Comparison of ENCODE assay signal across 8 cellular contexts in genomic region chr19:43594710-43595604, GRCh38. TPM values are rescaled to one million over a fixed set of nuclear protein-coding genes. Genes with fewer than 3 reads are reported as not detected.
DNase-seq lines count a peak whose midpoint lies in the region; ATAC-seq and TF ChIP-seq lines count a peak whose summit lies in the region.

No MANE protein-coding gene starts in this region.

- peak overlapping the region; percentile 100 for H3K4me3 Mint-ChIP-seq in progenitor cell of endocrine pancreas (ENCODE audit: low read depth)

- H3K9me3 Mint-ChIP-seq in progenitor cell of endocrine pancreas (ENCODE audit: low read depth) = no peaks in the 10 kb centered on the region

- TF ChIP-seq CTCF in cardiac muscle cell (IDR thresholded peaks at IDR 0.05; ENCODE audit: low read depth, low read length) = peak; percentile 87
- peak; percentile 85 for TF ChIP-seq CTCF in progenitor cell of endocrine pancreas (IDR thresholded peaks at IDR 0.05; ENCODE audit: unreplicated experiment)

- peaks cover 16% of the 10 kb centered on the region for H3K36me3 Mint-ChIP-seq in progenitor cell of endocrine pancreas (ENCODE audit: insufficient read depth)

- H3K4me3 ChIP-seq in cardiac muscle cell (peak overlapping the region; percentile 52), urinary bladder (ENCODE audit: low read depth, low read length) (peak overlapping the region; percentile 53)

- peaks cover 26% of the 10 kb centered on the region for H3K4me1 Mint-ChIP-seq in progenitor cell of endocrine pancreas (ENCODE audit: low read depth)

- in situ Hi-C loops in G401 (cut with HindIII; ENCODE audit: low sequenced_read_pairs) = no loop called here

- H3K4me1 ChIP-seq in cardiac muscle cell (ENCODE audit: low read depth) (peaks cover 3% of the 10 kb centered on the region), urinary bladder (ENCODE audit: insufficient read depth) (no peaks in the 10 kb centered on the region)

- no peak for ATAC-seq in GM19397 (IDR thresholded peaks at IDR 0.05; ENCODE audit: unreplicated experiment)

- DNase-seq in G401 (ENCODE audit: low spot score) (peak; percentile 44), SK-N-DZ (ENCODE audit: low spot score) (peak; percentile 46), cardiac muscle cell (ENCODE audit: low read depth in 1 of 2, low spot score in 1 of 2) (peak; percentile 73 to 75), progenitor cell of endocrine pancreas (ENCODE audit: low spot score, unreplicated experiment) (peak; percentile 42)
- peak; percentile 79 for DNase-seq in activated naive CD4-positive, alpha-beta T cell treated with anti-CD3 and anti-CD28 coated beads, Interleukin-2, amount 50 U/mL, for 16 hours

- H3K27ac ChIP-seq in cardiac muscle cell = peak overlapping the region; percentile 85
- peak overlapping the region; percentile 39 for H3K27ac ChIP-seq in urinary bladder (ENCODE audit: low read depth)

- WGBS in urinary bladder = 2% methylated on average over 64 of the region's 64 CpGs

- H3K36me3 ChIP-seq in cardiac muscle cell (peaks cover 3% of the 10 kb centered on the region), urinary bladder (ENCODE audit: insufficient read depth) (peaks cover 5% of the 10 kb centered on the region)

- TF ChIP-seq RAD21 in Ishikawa (IDR thresholded peaks at IDR 0.05; ENCODE audit: low read depth) = peak; percentile 40; the same call in 1 of the 2 replicates

- TF ChIP-seq EP300 in Ishikawa (IDR thresholded peaks at IDR 0.05; ENCODE audit: borderline replicate concordance) = no peak

- H3K27me3 ChIP-seq in cardiac muscle cell = no peaks in the 10 kb centered on the region

- H3K27ac Mint-ChIP-seq in progenitor cell of endocrine pancreas = peak overlapping the region; percentile 100

- no peaks in the 10 kb centered on the region for H3K27me3 Mint-ChIP-seq in progenitor cell of endocrine pancreas

- no peaks in the 10 kb centered on the region for H3K9me3 ChIP-seq in cardiac muscle cell (ENCODE audit: low read depth)

TF ChIP-seq in Ishikawa, 13 proteins besides CTCF, POLR2A, EP300 and RAD21:
- TF ChIP-seq EGR1 (IDR thresholded peaks at IDR 0.05) = no peak
- TF ChIP-seq MAX (IDR thresholded peaks at IDR 0.05) = no peak
- TF ChIP-seq TAF1 (IDR thresholded peaks at IDR 0.05; ENCODE audit: low read depth) = no peak
- TF ChIP-seq TEAD4 (IDR thresholded peaks at IDR 0.05) = no peak
- no peak for TF ChIP-seq NFIC (IDR thresholded peaks at IDR 0.05)
- TF ChIP-seq ZBTB7A (IDR thresholded peaks at IDR 0.05; ENCODE audit: low read depth) = no peak
- no peak for TF ChIP-seq YY1 (IDR thresholded peaks at IDR 0.05; ENCODE audit: low read depth)
- TF ChIP-seq, protein P1, sequence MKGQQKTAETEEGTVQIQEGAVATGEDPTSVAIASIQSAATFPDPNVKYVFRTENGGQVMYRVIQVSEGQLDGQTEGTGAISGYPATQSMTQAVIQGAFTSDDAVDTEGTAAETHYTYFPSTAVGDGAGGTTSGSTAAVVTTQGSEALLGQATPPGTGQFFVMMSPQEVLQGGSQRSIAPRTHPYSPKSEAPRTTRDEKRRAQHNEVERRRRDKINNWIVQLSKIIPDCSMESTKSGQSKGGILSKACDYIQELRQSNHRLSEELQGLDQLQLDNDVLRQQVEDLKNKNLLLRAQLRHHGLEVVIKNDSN (IDR thresholded peaks at IDR 0.05) = no peak
- no peak for TF ChIP-seq CREB1 (IDR thresholded peaks at IDR 0.05; ENCODE audit: low read depth)

RNA-seq across cellular contexts. Expression of gene IRGQ, which starts 1.0 kb away (rescaled TPM):
- 43.1 and 63.5 TPM in 2 replicates for total RNA-seq in G401 (2014; rRNA removed; shearing (Covaris generic))
- 38.8 and 45.2 TPM in 2 replicates for polyA plus RNA-seq in SK-N-DZ (2014; cell fraction: cytosol; rRNA removed)
- 16.0 and 30.0 TPM in 2 replicates for polyA plus RNA-seq in SK-N-DZ (2014; cell fraction: nucleus; rRNA removed)
- 39.0 and 49.6 TPM in 2 replicates for total RNA-seq in cardiac muscle cell
- polyA plus RNA-seq in cardiac muscle cell = 21.1 and 22.4 TPM in 2 replicates
- 57.6 and 63.6 TPM in 2 replicates for total RNA-seq in progenitor cell of endocrine pancreas
- 26.2 TPM for total RNA-seq in urinary bladder
- polyA plus RNA-seq in urinary bladder = 5.9 TPM

RNA-seq across cellular contexts. Expression of gene ZNF576, which starts 1.4 kb away (rescaled TPM):
- total RNA-seq in G401 (2014; rRNA removed; shearing (Covaris generic)) = 6.9 and 15.4 TPM in 2 replicates
- polyA plus RNA-seq in SK-N-DZ (2014; cell fraction: cytosol; rRNA removed) = 18.7 and 19.9 TPM in 2 replicates
- polyA plus RNA-seq in SK-N-DZ (2014; cell fraction: nucleus; rRNA removed) = 5.5 and 12.1 TPM in 2 replicates
- total RNA-seq in cardiac muscle cell (12.5 and 12.6 TPM in 2 replicates), progenitor cell of endocrine pancreas (15.4 and 15.5 TPM in 2 replicates), urinary bladder (5.1 TPM)
- polyA plus RNA-seq in cardiac muscle cell (13.1 and 14.6 TPM in 2 replicates), urinary bladder (19.2 TPM)

RNA-seq across cellular contexts. Expression of gene SRRM5, which starts 16.9 kb away (rescaled TPM):
- total RNA-seq in G401 (2014; rRNA removed; shearing (Covaris generic)) = not detected in 2 replicates
- polyA plus RNA-seq in SK-N-DZ (2014; cell fraction: cytosol; rRNA removed) = 0.36 TPM in 1 of 2 replicates, not detected in the other
- polyA plus RNA-seq in SK-N-DZ (2014; cell fraction: nucleus; rRNA removed) = 0.67 and 1.2 TPM in 2 replicates
- total RNA-seq in cardiac muscle cell = 0.18 and 0.30 TPM in 2 replicates
- 0.50 TPM in 1 of 2 replicates, not detected in the other for polyA plus RNA-seq in cardiac muscle cell
- total RNA-seq in progenitor cell of endocrine pancreas = 0.64 and 0.79 TPM in 2 replicates
- total RNA-seq in urinary bladder = not detected
- polyA plus RNA-seq in urinary bladder = 0.23 TPM

RNA-seq across cellular contexts. Expression of gene PINLYP, which starts 19.4 kb away (rescaled TPM):
- total RNA-seq in G401 (2014; rRNA removed; shearing (Covaris generic)) = 1.5 and 2.7 TPM in 2 replicates
- 1.5 and 6.9 TPM in 2 replicates for polyA plus RNA-seq in SK-N-DZ (2014; cell fraction: cytosol; rRNA removed)
- 3.0 and 4.9 TPM in 2 replicates for polyA plus RNA-seq in SK-N-DZ (2014; cell fraction: nucleus; rRNA removed)
- total RNA-seq in cardiac muscle cell (9.2 and 12.1 TPM in 2 replicates), progenitor cell of endocrine pancreas (6.3 and 7.7 TPM in 2 replicates), urinary bladder (11.4 TPM)
- polyA plus RNA-seq in cardiac muscle cell (8.7 and 12.8 TPM in 2 replicates), urinary bladder (14.6 TPM)

RNA-seq across cellular contexts. Expression of gene XRCC1, which starts 19.6 kb away (rescaled TPM):
- 64.5 and 77.2 TPM in 2 replicates for total RNA-seq in G401 (2014; rRNA removed; shearing (Covaris generic))
- polyA plus RNA-seq in SK-N-DZ (2014; cell fraction: cytosol; rRNA removed) = 80.9 and 94.0 TPM in 2 replicates
- polyA plus RNA-seq in SK-N-DZ (2014; cell fraction: nucleus; rRNA removed) = 33.0 and 42.7 TPM in 2 replicates
- total RNA-seq in cardiac muscle cell (82.5 and 85.3 TPM in 2 replicates), progenitor cell of endocrine pancreas (69.8 and 70.7 TPM in 2 replicates), urinary bladder (8.7 TPM)
- polyA plus RNA-seq in cardiac muscle cell (52.0 and 52.7 TPM in 2 replicates), urinary bladder (25.4 TPM)
